12 cellular contexts compared by ENCODE assay signal in the genomic region with DNA sequence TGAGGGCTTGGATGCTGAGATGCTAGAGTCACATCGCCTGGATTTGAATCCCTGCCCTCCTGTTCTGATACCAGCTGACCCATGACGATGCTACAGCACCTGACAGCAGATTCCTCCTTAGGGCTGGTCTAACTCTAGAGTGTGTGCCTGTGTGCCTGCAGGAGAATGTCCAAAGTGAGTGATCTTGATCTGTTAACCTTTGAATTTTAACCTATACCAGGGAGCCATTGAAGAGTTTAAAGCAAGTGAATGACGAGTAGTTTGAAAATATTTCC.
DNase-seq lines count a peak whose midpoint lies in the region; ATAC-seq lines count a peak whose summit lies in the region.
"Had no signal": no experiment of that assay in that cellular context is flagged by ENCODE, and none has a peak within 500 bp of the region (broad histone marks: within the 10 kb centered on the region; RNA-seq: fewer than 3 reads in every experiment).

No MANE protein-coding gene starts in this region.

- H3K4me3 ChIP-seq in mesenchymal stem cell (ENCODE audit: insufficient read depth in 1 of 2, low read depth in 1 of 2, low read length in 2 of 2), result no peak overlapping the region
- peak overlapping the region; percentile 21 to 22 for H3K4me3 ChIP-seq in stomach smooth muscle (ENCODE audit: low read length in 2 of 2)

- H2BK12ac ChIP-seq in mesenchymal stem cell (ENCODE audit: low read length in 2 of 2), result peak overlapping the region; percentile 83 to 89

- H2BK120ac ChIP-seq in mesenchymal stem cell (ENCODE audit: low read depth, low read length), result no peak overlapping the region

- peaks cover 9% of the 10 kb centered on the region for H3K4me1 Mint-ChIP-seq in T-helper 2 cell treated with Interferon-gamma antibody and Interleukin-4, amounts not matched to agents 5 μg/mL and 100 μg/mL, for 36 hours (ENCODE audit: low read depth)
- peaks cover 12% of the 10 kb centered on the region for H3K4me1 Mint-ChIP-seq in central memory CD8-positive, alpha-beta T cell

- no peak overlapping the region for H4K8ac ChIP-seq in mesenchymal stem cell (ENCODE audit: low read length)

- H3K18ac ChIP-seq in mesenchymal stem cell (ENCODE audit: low read depth in 1 of 2, low read length in 2 of 2), result peak overlapping the region in 1 of 2 experiments; percentile 71

- H3K27me3 ChIP-seq in mesenchymal stem cell (ENCODE audit: control insufficient read depth in 1 of 2, insufficient read depth in 1 of 2, low read length in 2 of 2), result no peaks in the 10 kb centered on the region
- no peaks in the 10 kb centered on the region for H3K27me3 ChIP-seq in stomach smooth muscle (ENCODE audit: control insufficient read depth in 1 of 2, insufficient read depth in 2 of 2, low read length in 2 of 2)

- peaks cover 11% of the 10 kb centered on the region for H3K4me1 ChIP-seq in mesenchymal stem cell (ENCODE audit: control insufficient read depth, insufficient read depth, low read depth, low read length)
- peaks cover 23% of the 10 kb centered on the region for H3K4me1 ChIP-seq in stomach smooth muscle (ENCODE audit: control insufficient read depth, insufficient read depth, low read length)

- no peak overlapping the region for H2AFZ ChIP-seq in mesenchymal stem cell (ENCODE audit: low read depth, low read length)

- no peak overlapping the region for H3K27ac ChIP-seq in mesenchymal stem cell (ENCODE audit: low read length, poor library complexity, severe bottlenecking)
- peak overlapping the region; percentile 41 for H3K27ac ChIP-seq in stomach smooth muscle (ENCODE audit: low read length)

- peak overlapping the region; percentile 15 for H3K4me3 Mint-ChIP-seq in T-helper 2 cell treated with Interferon-gamma antibody and Interleukin-4, amounts not matched to agents 5 μg/mL and 100 μg/mL, for 36 hours
- H3K4me3 Mint-ChIP-seq in central memory CD8-positive, alpha-beta T cell, result peak overlapping the region; percentile 67
- H3K4me3 Mint-ChIP-seq: H9 had no signal

- peak overlapping the region; percentile 86 for H2BK15ac ChIP-seq in mesenchymal stem cell (ENCODE audit: low read depth, poor library complexity, severe bottlenecking)

- H3K9me3 ChIP-seq in mesenchymal stem cell (ENCODE audit: control insufficient read depth, low read length), result no peaks in the 10 kb centered on the region
- H3K9me3 ChIP-seq in stomach smooth muscle (ENCODE audit: control insufficient read depth in 2 of 2, low read length in 2 of 2), result no peaks in the 10 kb centered on the region

- no peak overlapping the region for H3K14ac ChIP-seq in mesenchymal stem cell (ENCODE audit: low read length in 2 of 2)

- no peak overlapping the region for H2BK5ac ChIP-seq in mesenchymal stem cell (ENCODE audit: low read depth, low read length, poor library complexity, severe bottlenecking)

- H2AK5ac ChIP-seq in mesenchymal stem cell (ENCODE audit: low read length, severe bottlenecking), result peak overlapping the region; percentile 66

- H3K79me1 ChIP-seq in mesenchymal stem cell (replicated peaks; ENCODE audit: low read length, poor library complexity, severe bottlenecking), result peaks cover 12% of the 10 kb centered on the region

- no peak for ATAC-seq in central memory CD8-positive, alpha-beta T cell (replicated peaks; ENCODE audit: extremely low read depth, poor library complexity, severe bottlenecking)
- ATAC-seq in HG03108 (IDR thresholded peaks at IDR 0.05; ENCODE audit: unreplicated experiment) (no peak), HG02870 (IDR thresholded peaks at IDR 0.05; ENCODE audit: unreplicated experiment) (no peak)

- H3K36me3 Mint-ChIP-seq in T-helper 2 cell treated with Interferon-gamma antibody and Interleukin-4, amounts not matched to agents 5 μg/mL and 100 μg/mL, for 36 hours (ENCODE audit: low read depth), result peaks cover 10% of the 10 kb centered on the region
- H3K36me3 Mint-ChIP-seq in central memory CD8-positive, alpha-beta T cell (ENCODE audit: insufficient read depth), result peaks cover 12% of the 10 kb centered on the region

- WGBS in mesenchymal stem cell, result 97% methylated on average over 3 of the region's 3 CpGs

- no peak overlapping the region for H3K23ac ChIP-seq in mesenchymal stem cell (ENCODE audit: low read length in 2 of 2)

- peaks cover 0 to 14% of the 10 kb centered on the region in 2 experiments for H3K36me3 ChIP-seq in mesenchymal stem cell (ENCODE audit: control insufficient read depth in 1 of 2, insufficient read depth in 2 of 2, low read depth in 1 of 2, low read length in 2 of 2)
- H3K36me3 ChIP-seq in stomach smooth muscle (ENCODE audit: control insufficient read depth in 2 of 2, insufficient read depth in 2 of 2, low read length in 2 of 2), result peaks cover 6 to 13% of the 10 kb centered on the region in 2 donors

- H3K27ac Mint-ChIP-seq in T-helper 2 cell treated with Interferon-gamma antibody and Interleukin-4, amounts not matched to agents 5 μg/mL and 100 μg/mL, for 36 hours, result no peak overlapping the region
- H3K27ac Mint-ChIP-seq in central memory CD8-positive, alpha-beta T cell (ENCODE audit: low read depth), result no peak overlapping the region

- no peak overlapping the region for H3K4ac ChIP-seq in mesenchymal stem cell (ENCODE audit: low read depth in 1 of 2, low read length in 2 of 2)

- no peak overlapping the region for H3K4me2 ChIP-seq in mesenchymal stem cell (ENCODE audit: low read length, poor library complexity, severe bottlenecking)

- H3K9ac ChIP-seq in mesenchymal stem cell (ENCODE audit: low read length), result peak overlapping the region; percentile 92
- no peak overlapping the region for H3K9ac ChIP-seq in stomach smooth muscle (ENCODE audit: low read length in 2 of 2)

- peak overlapping the region; percentile 18 for H4K91ac ChIP-seq in mesenchymal stem cell (ENCODE audit: low read length)

- DNase-seq in T-helper 2 cell treated with Interferon-gamma antibody and Interleukin-4, amounts not matched to agents 5 μg/mL and 100 μg/mL, for 36 hours (ENCODE audit: low spot score), result no peak
- DNase-seq in T-helper 2 cell, result no peak
- no peak for DNase-seq in central memory CD8-positive, alpha-beta T cell (ENCODE audit: low spot score in 2 of 2)
- DNase-seq in mesenchymal stem cell, result no peak
- DNase-seq in NCI-H146 treated with DMSO at 0.1 percent for 48 hours (lab: John Stamatoyannopoulos, UW; ENCODE audit: unreplicated experiment), result no peak
- DNase-seq: H9; NCI-H187; stimulated activated CD4-positive, alpha-beta T cell treated with anti-CD3 and anti-CD28 coated beads, Interleukin-12 subunit alpha, Interleukin-12 subunit beta, amount 100 ng/mL, for 4 hours had no signal

- H3K9me3 Mint-ChIP-seq in T-helper 2 cell treated with Interferon-gamma antibody and Interleukin-4, amounts not matched to agents 5 μg/mL and 100 μg/mL, for 36 hours, result no peaks in the 10 kb centered on the region
- H3K9me3 Mint-ChIP-seq in central memory CD8-positive, alpha-beta T cell, result no peaks in the 10 kb centered on the region
- H3K9me3 Mint-ChIP-seq: H9, IgD-negative memory B cell had no signal

- no peaks in the 10 kb centered on the region for H3K27me3 Mint-ChIP-seq in T-helper 2 cell treated with Interferon-gamma antibody and Interleukin-4, amounts not matched to agents 5 μg/mL and 100 μg/mL, for 36 hours (ENCODE audit: low read depth)
- no peaks in the 10 kb centered on the region for H3K27me3 Mint-ChIP-seq in central memory CD8-positive, alpha-beta T cell
- H3K27me3 Mint-ChIP-seq: IgD-negative memory B cell had no signal

Comparison
In these comparisons a context has a peak if more than half of its experiments do, and no peak if none do; other contexts are left out.
1. H3K4me3 ChIP-seq: peak in stomach smooth muscle (2 of 2); none in mesenchymal stem cell (0 of 2).